Comparison of ENCODE assay signal across 8 cellular contexts in the genomic region with DNA sequence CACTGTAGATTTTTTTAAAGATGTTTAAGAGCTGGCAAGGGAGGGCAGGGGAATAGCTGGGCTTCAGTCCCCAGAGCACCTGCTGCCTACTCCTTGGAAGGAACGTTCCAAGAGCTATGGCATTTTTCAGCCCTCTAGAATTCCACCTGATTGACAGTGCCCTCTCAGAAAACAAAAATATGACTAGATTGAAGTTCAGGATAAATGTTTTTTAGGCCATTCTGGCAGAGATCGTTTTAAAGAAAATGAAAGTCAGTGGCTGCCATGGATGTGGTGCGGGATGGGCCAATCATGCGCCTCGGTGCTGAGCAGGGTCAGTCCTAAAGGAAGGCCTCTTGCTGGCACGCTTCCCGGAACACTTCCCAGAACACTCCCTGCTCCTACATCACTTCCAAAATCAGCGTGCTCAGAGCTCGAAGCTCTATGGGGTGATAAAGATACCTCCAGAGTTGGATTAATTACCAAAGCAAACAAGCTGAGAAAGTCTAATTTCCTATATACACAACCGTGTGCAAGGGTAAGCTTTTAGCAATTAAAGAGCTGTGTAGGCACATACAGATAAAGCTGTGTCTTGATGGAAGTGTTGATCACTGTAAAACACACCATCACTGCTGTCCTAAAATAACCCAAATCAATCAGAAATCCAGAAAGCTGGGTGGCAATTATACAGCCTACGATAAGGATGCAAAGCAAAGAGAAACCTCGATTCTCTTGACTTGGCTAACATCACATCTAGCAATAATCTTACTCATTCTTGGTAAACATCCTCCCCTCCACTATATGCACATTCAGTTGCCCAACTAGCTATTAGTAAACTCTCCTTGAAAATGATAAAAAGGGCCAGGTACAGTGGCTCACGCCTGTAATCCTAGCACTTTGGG. TPM values are rescaled to one million over a fixed set of nuclear protein-coding genes. Genes with fewer than 3 reads are reported as not detected.
A peak's percentile ranks its signal among the peaks of the same experiment; 100 is the strongest.
DNase-seq lines count a peak whose midpoint lies in the region; ATAC-seq and TF ChIP-seq lines count a peak whose summit lies in the region.

No MANE protein-coding gene starts in this region.

- H3K18ac ChIP-seq in neuronal stem cell (ENCODE audit: low read length) = no peak overlapping the region

- H3K4me1 ChIP-seq in esophagus muscularis mucosa (peaks cover 47 to 88% (median 85%) of the 10 kb centered on the region in 4 donors), neuronal stem cell (ENCODE audit: control insufficient read depth in 2 of 2, insufficient read depth in 1 of 2, low read depth in 1 of 2, low read length in 2 of 2) (no peaks in the 10 kb centered on the region)

- H2BK15ac ChIP-seq in neuronal stem cell (ENCODE audit: low read length) = no peak overlapping the region

- no peak overlapping the region for H4K8ac ChIP-seq in neuronal stem cell (ENCODE audit: low read depth, low read length)

- 27% methylated on average over 13 of the region's 13 CpGs for WGBS in esophagus muscularis mucosa
- no CpG with 5 or more reads among the region's 13 CpGs for WGBS in neuronal stem cell (ENCODE audit: extremely low coverage in 2 of 2, insufficient read length in 2 of 2, insufficient replicate concordance in 1 of 2), 2 donors

- no peak overlapping the region for H4K91ac ChIP-seq in neuronal stem cell (ENCODE audit: low read depth, low read length, poor library complexity)

- no peak overlapping the region for H2BK5ac ChIP-seq in neuronal stem cell (ENCODE audit: low read length)

- no peak overlapping the region for H2BK12ac ChIP-seq in neuronal stem cell (ENCODE audit: low read length)

- DNase-seq in COLO668 (lab: John Stamatoyannopoulos, UW; ENCODE audit: unreplicated experiment) (peak; percentile 28), NCI-H510A (lab: John Stamatoyannopoulos, UW) (peak; percentile 63), esophagus muscularis mucosa (ENCODE audit: extremely low spot score) (peak; percentile 96), neuronal stem cell (ENCODE audit: low spot score) (no peak)

- no peak overlapping the region for H3K14ac ChIP-seq in neuronal stem cell (ENCODE audit: low read length)

- no peak for TF ChIP-seq CTCF in esophagus muscularis mucosa (IDR thresholded peaks at IDR 0.05)

- peak overlapping the region; percentile 80 to 90 (median 87) for H3K27ac ChIP-seq in esophagus muscularis mucosa (replicated peaks in 1 of 4)
- H3K27ac ChIP-seq in neuronal stem cell (replicated peaks; ENCODE audit: low read length) = no peak overlapping the region

- ATAC-seq in GM18502 (IDR thresholded peaks at IDR 0.05; ENCODE audit: poor library complexity, unreplicated experiment) = no peak
- ATAC-seq in GM21529 (IDR thresholded peaks at IDR 0.05; ENCODE audit: unreplicated experiment) = no peak
- ATAC-seq in GM19463 (IDR thresholded peaks at IDR 0.05; ENCODE audit: unreplicated experiment) = no peak
- no peak for ATAC-seq in HG03354 (IDR thresholded peaks at IDR 0.05; ENCODE audit: poor library complexity, severe bottlenecking, unreplicated experiment)

- no peak overlapping the region for H3K4ac ChIP-seq in neuronal stem cell (ENCODE audit: low read length)

- H3K79me1 ChIP-seq in neuronal stem cell (ENCODE audit: low read depth, low read length) = no peaks in the 10 kb centered on the region

- H3K9me3 ChIP-seq in esophagus muscularis mucosa = no peaks in the 10 kb centered on the region
- no peaks in the 10 kb centered on the region for H3K9me3 ChIP-seq in neuronal stem cell (replicated peaks in 1 of 2; ENCODE audit: control insufficient read depth in 2 of 2, insufficient read depth in 1 of 2, low read depth in 1 of 2, low read length in 2 of 2)

- H2BK120ac ChIP-seq in neuronal stem cell (ENCODE audit: low read depth, low read length) = no peak overlapping the region

- no peak for TF ChIP-seq POLR2A in esophagus muscularis mucosa (IDR thresholded peaks at IDR 0.05; ENCODE audit: low read depth)

- H3K27me3 ChIP-seq in esophagus muscularis mucosa (no peaks in the 10 kb centered on the region), neuronal stem cell (ENCODE audit: control insufficient read depth in 3 of 3, insufficient read depth in 3 of 3, low read depth in 1 of 3, low read length in 3 of 3) (no peaks in the 10 kb centered on the region)

- TF ChIP-seq EP300 in esophagus muscularis mucosa (IDR thresholded peaks at IDR 0.05) = no peak

- H3K9ac ChIP-seq in neuronal stem cell (ENCODE audit: low read depth, low read length, poor library complexity) = no peak overlapping the region

- H2AK5ac ChIP-seq in neuronal stem cell (ENCODE audit: low read depth, low read length) = no peak overlapping the region

- H3K36me3 ChIP-seq in esophagus muscularis mucosa (peaks cover 0 to 2% (median 0%) of the 10 kb centered on the region in 4 donors), neuronal stem cell (replicated peaks in 1 of 2; ENCODE audit: control insufficient read depth in 2 of 2, insufficient read depth in 2 of 2, low read length in 2 of 2) (no peaks in the 10 kb centered on the region)

- no peak overlapping the region for H3K4me2 ChIP-seq in neuronal stem cell (ENCODE audit: insufficient read depth, low read length, poor library complexity, severe bottlenecking)

- peak overlapping the region; percentile 20 for H2AFZ ChIP-seq in neuronal stem cell (ENCODE audit: low read length)

- peak overlapping the region; percentile 34 to 50 (median 38) for H3K4me3 ChIP-seq in esophagus muscularis mucosa
- H3K4me3 ChIP-seq in neuronal stem cell (ENCODE audit: low read length in 2 of 2) = no peak overlapping the region

- H3K23ac ChIP-seq in neuronal stem cell (ENCODE audit: low read depth, low read length, poor library complexity) = no peak overlapping the region

- intact Hi-C loops in esophagus muscularis mucosa (cut with DNase I) = no loop called here

RNA-seq across cellular contexts. Expression of gene TGFBR3, which starts 34.6 kb away (rescaled TPM):
- total RNA-seq in esophagus muscularis mucosa = 100 to 1,000 TPM; 176 to 262 (median 188) TPM
- polyA plus RNA-seq in neuronal stem cell (2013, experiment 1 of 2) = 5.3 TPM
- 5.1 TPM for polyA plus RNA-seq in neuronal stem cell (2013, experiment 2 of 2)

Comparison
In these comparisons a context has a peak if more than half of its experiments do, and no peak if none do; other contexts are left out.
1. H3K4me3 ChIP-seq: peak in esophagus muscularis mucosa (4 of 4); none in neuronal stem cell (0 of 2).